Comparison of ENCODE assay signal across 1 cellular context in genomic region chr1:41493117-41493536, GRCh38.
TF ChIP-seq lines count a peak whose summit lies in the region.

No MANE protein-coding gene starts in this region.

TF ChIP-seq in endothelial cell of umbilical vein, 7 proteins besides CTCF, POLR2A, EP300 and RAD21:
- TF ChIP-seq GATA2 (IDR thresholded peaks at IDR 0.05; ENCODE audit: insufficient read depth, insufficient read length, low read depth, low read length) (no peak), FOS (IDR thresholded peaks at IDR 0.05; ENCODE audit: borderline replicate concordance, insufficient read depth, low read length) (peak; percentile 20)
TF ChIP-seq in endothelial cell of umbilical vein: peak in this region for 1.
